ENCODE assay signal across 9 cellular contexts in genomic region chr22:37562049-37562784, GRCh38. TPM values are rescaled to one million over a fixed set of nuclear protein-coding genes. Genes with fewer than 3 reads are reported as not detected.
DNase-seq lines count a peak whose midpoint lies in the region.
"Had no signal": no experiment of that assay in that cellular context is flagged by ENCODE, and none has a peak within 500 bp of the region (broad histone marks: within the 10 kb centered on the region; RNA-seq: fewer than 3 reads in every experiment).

No MANE protein-coding gene starts in this region.

- in situ Hi-C loops in HAP-1 (cut with MboI; ENCODE audit: low sequenced_read_pairs) = no loop called here

- peaks cover 39% of the 10 kb centered on the region for H3K27me3 Mint-ChIP-seq in activated T-helper 1 cell treated with anti-CD3 and anti-CD28 coated beads, Interleukin-12 subunit alpha, Interleukin-12 subunit beta, Interleukin-2, Interleukin-4 antibody, amounts not matched to agents 30 ng/mL and 10 ng/mL and 1 ng/mL, durations not matched to agents 14 hours and 24 hours and 36 hours (ENCODE audit: insufficient read depth)

- H3K4me1 ChIP-seq in HAP-1 (peaks cover 24% of the 10 kb centered on the region), skeletal muscle satellite cell (ENCODE audit: control insufficient read depth, insufficient read depth, low read length) (peaks cover 53% of the 10 kb centered on the region)

- H3K27ac Mint-ChIP-seq in activated T-helper 1 cell treated with anti-CD3 and anti-CD28 coated beads, Interleukin-12 subunit alpha, Interleukin-12 subunit beta, Interleukin-2, Interleukin-4 antibody, amounts not matched to agents 30 ng/mL and 10 ng/mL and 1 ng/mL, durations not matched to agents 14 hours and 24 hours and 36 hours = peak overlapping the region; percentile 12

- intact Hi-C loops in activated T-helper 1 cell treated with anti-CD3 and anti-CD28 coated beads, Interleukin-12 subunit alpha, Interleukin-12 subunit beta, Interleukin-2, Interleukin-4 antibody, amounts not matched to agents 30 ng/mL and 10 ng/mL and 1 ng/mL, durations not matched to agents 14 hours and 24 hours and 36 hours (cut with micrococcal nuclease) = no loop called here

- H3K9me3 Mint-ChIP-seq in activated T-helper 1 cell treated with anti-CD3 and anti-CD28 coated beads, Interleukin-12 subunit alpha, Interleukin-12 subunit beta, Interleukin-2, Interleukin-4 antibody, amounts not matched to agents 30 ng/mL and 10 ng/mL and 1 ng/mL, durations not matched to agents 14 hours and 24 hours and 36 hours = no peaks in the 10 kb centered on the region

- H3K36me3 Mint-ChIP-seq in activated T-helper 1 cell treated with anti-CD3 and anti-CD28 coated beads, Interleukin-12 subunit alpha, Interleukin-12 subunit beta, Interleukin-2, Interleukin-4 antibody, amounts not matched to agents 30 ng/mL and 10 ng/mL and 1 ng/mL, durations not matched to agents 14 hours and 24 hours and 36 hours (ENCODE audit: low read depth) = peaks cover 2% of the 10 kb centered on the region

- H3K4me2 ChIP-seq in skeletal muscle satellite cell (ENCODE audit: low read length) = peak overlapping the region; percentile 98

- H3K9ac ChIP-seq in skeletal muscle satellite cell (ENCODE audit: low read depth, low read length) = peak overlapping the region; percentile 92

- H3K9me3 ChIP-seq in HAP-1 (no peaks in the 10 kb centered on the region), skeletal muscle satellite cell (replicated peaks; ENCODE audit: low read length) (no peaks in the 10 kb centered on the region)

- peaks cover 43% of the 10 kb centered on the region for H3K4me1 Mint-ChIP-seq in activated T-helper 1 cell treated with anti-CD3 and anti-CD28 coated beads, Interleukin-12 subunit alpha, Interleukin-12 subunit beta, Interleukin-2, Interleukin-4 antibody, amounts not matched to agents 30 ng/mL and 10 ng/mL and 1 ng/mL, durations not matched to agents 14 hours and 24 hours and 36 hours (ENCODE audit: low read depth)

- H3K36me3 ChIP-seq in HAP-1 (replicated peaks) (peaks cover 42% of the 10 kb centered on the region), skeletal muscle satellite cell (ENCODE audit: insufficient read depth, low read length) (peaks cover 29% of the 10 kb centered on the region)

- DNase-seq in HAP-1 (ENCODE audit: low spot score in 2 of 2) (no peak), globus pallidus (ENCODE audit: low spot score) (peak; percentile 35), mucosa of gallbladder (ENCODE audit: low spot score) (no peak), dedifferentiated amniotic fluid mesenchymal stem cell (ENCODE audit: extremely low spot score) (no peak), ureter (ENCODE audit: low spot score) (no peak), NCI-H510A (lab: John Stamatoyannopoulos, UW) (no peak)
- DNase-seq in activated T-helper 1 cell treated with anti-CD3 and anti-CD28 coated beads, Interleukin-12 subunit alpha, Interleukin-12 subunit beta, Interleukin-2, Interleukin-4 antibody, amounts not matched to agents 30 ng/mL and 10 ng/mL and 1 ng/mL, durations not matched to agents 14 hours and 24 hours and 36 hours (ENCODE audit: low spot score) = no peak

- H3K27me3 ChIP-seq in HAP-1 (ENCODE audit: low read depth) = no peaks in the 10 kb centered on the region
- no peaks in the 10 kb centered on the region for H3K27me3 ChIP-seq in skeletal muscle satellite cell (ENCODE audit: control insufficient read depth, insufficient read depth, low read length)

- peak overlapping the region; percentile 86 for H3K4me3 ChIP-seq in HAP-1
- H3K4me3 ChIP-seq in skeletal muscle satellite cell (ENCODE audit: low read length) = peak overlapping the region; percentile 78

- peak overlapping the region; percentile 66 for H3K4me3 Mint-ChIP-seq in activated T-helper 1 cell treated with anti-CD3 and anti-CD28 coated beads, Interleukin-12 subunit alpha, Interleukin-12 subunit beta, Interleukin-2, Interleukin-4 antibody, amounts not matched to agents 30 ng/mL and 10 ng/mL and 1 ng/mL, durations not matched to agents 14 hours and 24 hours and 36 hours

RNA-seq across cellular contexts. Expression of gene CDC42EP1, which starts 1.9 kb away (rescaled TPM):
- 1.1 and 1.5 TPM in 2 replicates for total RNA-seq in activated T-helper 1 cell treated with anti-CD3 and anti-CD28 coated beads, Interleukin-12 subunit alpha, Interleukin-12 subunit beta, Interleukin-2, Interleukin-4 antibody, amounts not matched to agents 30 ng/mL and 10 ng/mL and 1 ng/mL, durations not matched to agents 14 hours and 24 hours and 36 hours
- total RNA-seq in skeletal muscle satellite cell (2012; rRNA removed) = 23.8 and 28.0 TPM in 2 replicates
- total RNA-seq in mucosa of gallbladder = 186 TPM
- 33.4 TPM for total RNA-seq in ureter

RNA-seq across cellular contexts. Expression of gene LGALS2, which starts 17.7 kb away (rescaled TPM):
- not detected in 2 replicates for total RNA-seq in activated T-helper 1 cell treated with anti-CD3 and anti-CD28 coated beads, Interleukin-12 subunit alpha, Interleukin-12 subunit beta, Interleukin-2, Interleukin-4 antibody, amounts not matched to agents 30 ng/mL and 10 ng/mL and 1 ng/mL, durations not matched to agents 14 hours and 24 hours and 36 hours
- total RNA-seq in skeletal muscle satellite cell (2012; rRNA removed) = not detected in 2 replicates
- total RNA-seq in mucosa of gallbladder = 776 TPM
- total RNA-seq in ureter = not detected
- total RNA-seq: HT1080 had no signal

RNA-seq across cellular contexts. Expression of gene CARD10, which starts 43.0 kb away (rescaled TPM):
- not detected in 2 replicates for total RNA-seq in activated T-helper 1 cell treated with anti-CD3 and anti-CD28 coated beads, Interleukin-12 subunit alpha, Interleukin-12 subunit beta, Interleukin-2, Interleukin-4 antibody, amounts not matched to agents 30 ng/mL and 10 ng/mL and 1 ng/mL, durations not matched to agents 14 hours and 24 hours and 36 hours
- 24.8 and 28.6 TPM in 2 replicates for total RNA-seq in skeletal muscle satellite cell (2012; rRNA removed)
- total RNA-seq in mucosa of gallbladder (62.8 TPM), ureter (14.9 TPM)

RNA-seq across cellular contexts. Expression of gene GGA1, which starts 46.4 kb away (rescaled TPM):
- 70.8 and 78.9 TPM in 2 replicates for total RNA-seq in activated T-helper 1 cell treated with anti-CD3 and anti-CD28 coated beads, Interleukin-12 subunit alpha, Interleukin-12 subunit beta, Interleukin-2, Interleukin-4 antibody, amounts not matched to agents 30 ng/mL and 10 ng/mL and 1 ng/mL, durations not matched to agents 14 hours and 24 hours and 36 hours
- total RNA-seq in skeletal muscle satellite cell (2012; rRNA removed) = 29.7 and 46.4 TPM in 2 replicates
- total RNA-seq in mucosa of gallbladder (81.5 TPM), ureter (68.9 TPM)

Comparison
In these comparisons a context has a peak if more than half of its experiments do, and no peak if none do; other contexts are left out.
1. RNA of gene CDC42EP1, which starts 1.9 kb away (total RNA-seq): 186 TPM in mucosa of gallbladder (single experiment) and 33.4 TPM in ureter (single experiment); 1.1 to 1.5 TPM in activated T-helper 1 cell treated with anti-CD3 and anti-CD28 coated beads, Interleukin-12 subunit alpha, Interleukin-12 subunit beta, Interleukin-2, Interleukin-4 antibody, amounts not matched to agents 30 ng/mL and 10 ng/mL and 1 ng/mL, durations not matched to agents 14 hours and 24 hours and 36 hours; every median in the first group is over 10 times any median in the second.
2. RNA of gene LGALS2, which starts 17.7 kb away (total RNA-seq): 776 TPM in mucosa of gallbladder (single experiment); not detected in ureter (single experiment) and not detected in activated T-helper 1 cell treated with anti-CD3 and anti-CD28 coated beads, Interleukin-12 subunit alpha, Interleukin-12 subunit beta, Interleukin-2, Interleukin-4 antibody, amounts not matched to agents 30 ng/mL and 10 ng/mL and 1 ng/mL, durations not matched to agents 14 hours and 24 hours and 36 hours; every median in the first group is over 100 times any median in the second.
3. RNA of gene CARD10, which starts 43.0 kb away (total RNA-seq): 62.8 TPM in mucosa of gallbladder (single experiment) and 14.9 TPM in ureter (single experiment); not detected in activated T-helper 1 cell treated with anti-CD3 and anti-CD28 coated beads, Interleukin-12 subunit alpha, Interleukin-12 subunit beta, Interleukin-2, Interleukin-4 antibody, amounts not matched to agents 30 ng/mL and 10 ng/mL and 1 ng/mL, durations not matched to agents 14 hours and 24 hours and 36 hours; every median in the first group is over 10 times any median in the second.